ENCODE assay signal across 24 cellular contexts in genomic region chr20:59977086-59977485, GRCh38. TPM values are rescaled to one million over a fixed set of nuclear protein-coding genes. Genes with fewer than 3 reads are reported as not detected.
DNase-seq lines count a peak whose midpoint lies in the region; ATAC-seq and TF ChIP-seq lines count a peak whose summit lies in the region.
"Had no signal": no experiment of that assay in that cellular context is flagged by ENCODE, and none has a peak within 500 bp of the region (broad histone marks: within the 10 kb centered on the region; RNA-seq: fewer than 3 reads in every experiment).

No MANE protein-coding gene starts in this region.

- TF ChIP-seq EP300 in tibial nerve (IDR thresholded peaks at IDR 0.05) = peak in 1 of 2 donors; percentile 7

- intact Hi-C loops in Right ventricle myocardium inferior (cut with DNase I) = no loop called here
- intact Hi-C loops in left ventricle myocardium superior (cut with micrococcal nuclease) = no loop called here

- H3K36me3 ChIP-seq in tibial nerve = no peaks in the 10 kb centered on the region

- peaks cover 5% of the 10 kb centered on the region for H3K27me3 Mint-ChIP-seq in osteocyte (ENCODE audit: unreplicated experiment)
- H3K27me3 Mint-ChIP-seq: CD8-positive, alpha-beta memory T cell had no signal

- ATAC-seq in Right ventricle myocardium inferior = no peak
- ATAC-seq in left ventricle myocardium superior = no peak
- ATAC-seq in HG03460 (IDR thresholded peaks at IDR 0.05; ENCODE audit: unreplicated experiment) = no peak
- ATAC-seq in GM21576 (IDR thresholded peaks at IDR 0.05; ENCODE audit: unreplicated experiment) = no peak
- ATAC-seq: HCT116 had no signal

- H3K9me3 ChIP-seq in tibial nerve = no peaks in the 10 kb centered on the region

- peaks cover 6% of the 10 kb centered on the region for H3K9me3 Mint-ChIP-seq in osteocyte (ENCODE audit: unreplicated experiment)
- H3K9me3 Mint-ChIP-seq: CD8-positive, alpha-beta memory T cell had no signal

- peaks cover 3% of the 10 kb centered on the region for H3K4me1 Mint-ChIP-seq in osteocyte (ENCODE audit: unreplicated experiment)
- H3K4me1 Mint-ChIP-seq: CD8-positive, alpha-beta memory T cell had no signal

- no peak for TF ChIP-seq CTCF in osteocyte (IDR thresholded peaks at IDR 0.05)
- no peak for TF ChIP-seq CTCF in tibial nerve (IDR thresholded peaks at IDR 0.05)

- no peak overlapping the region for H3K4me3 ChIP-seq in tibial nerve
- H3K4me3 ChIP-seq: GM23248, SK-N-MC had no signal

- H3K36me3 Mint-ChIP-seq in osteocyte (ENCODE audit: unreplicated experiment) = no peaks in the 10 kb centered on the region

- no peak overlapping the region for H3K4me3 Mint-ChIP-seq in osteocyte (ENCODE audit: unreplicated experiment)
- H3K4me3 Mint-ChIP-seq: CD8-positive, alpha-beta memory T cell had no signal

- WGBS in tibial nerve, 2 donors = 63 to 70% methylated on average over 9 of the region's 9 CpGs

- H3K4me1 ChIP-seq in tibial nerve = peaks cover 0 to 7% (median 2%) of the 10 kb centered on the region in 4 donors

- no peaks in the 10 kb centered on the region for H3K27me3 ChIP-seq in tibial nerve

- no peak overlapping the region for H3K27ac Mint-ChIP-seq in osteocyte (ENCODE audit: unreplicated experiment)

- peak; percentile 48 for DNase-seq in Right ventricle myocardium inferior (ENCODE audit: missing footprints)
- no peak for DNase-seq in left ventricle myocardium superior
- peak; percentile 37 to 63 for DNase-seq in hippocampal formation (lab: John Stamatoyannopoulos, UW)
- DNase-seq in osteocyte (ENCODE audit: extremely low spot score, unreplicated experiment) = peak; percentile 77
- DNase-seq in tibial nerve (ENCODE audit: low spot score in 2 of 2) = no peak
- DNase-seq in AML-193 (lab: John Stamatoyannopoulos, UW) = no peak
- DNase-seq: ACHN; Calu3; CD8-positive, alpha-beta memory T cell; DMS153; GM23248; Karpas-422; NCI-H1417; NCI-H1694 treated with DMSO at 0.1 percent for 48 hours; NCI-H526 treated with DMSO at 0.1 percent for 48 hours; SHP77 treated with DMSO at 0.1 percent for 48 hours had no signal

- peak overlapping the region in 3 of 4 donors; percentile 44 to 75 (median 64) for H3K27ac ChIP-seq in tibial nerve
- H3K27ac ChIP-seq: 22Rv1, C4-2B, GM23248, SK-N-MC had no signal

- TF ChIP-seq POLR2A in tibial nerve (IDR thresholded peaks at IDR 0.05) = no peak

RNA-seq across cellular contexts. Expression of gene CDH26, which starts 18.9 kb away (rescaled TPM):
- total RNA-seq in Right ventricle myocardium inferior (2.3 TPM), left ventricle myocardium superior (1.6 TPM), osteocyte (0.16 and 0.46 TPM in 2 replicates), tibial nerve (1 to 10 TPM; 1.3 to 4.8 (median 2.6) TPM)
- total RNA-seq: G401, GM23248, RPMI7951 had no signal

RNA-seq across cellular contexts. Expression of gene FAM217B, which starts 36.9 kb away (rescaled TPM):
- 40.5 TPM for total RNA-seq in Right ventricle myocardium inferior
- 37.6 TPM for total RNA-seq in left ventricle myocardium superior
- total RNA-seq in osteocyte = 16.7 and 17.7 TPM in 2 replicates
- total RNA-seq in tibial nerve = 10 to 100 TPM in 3 of 4 donors, 1 to 10 TPM in 1; 9.0 to 34.3 (median 12.3) TPM

RNA-seq across cellular contexts. Expression of gene PPP1R3D, which starts 37.0 kb away (rescaled TPM):
- 13.2 TPM for total RNA-seq in Right ventricle myocardium inferior
- 13.7 TPM for total RNA-seq in left ventricle myocardium superior
- 6.3 and 7.3 TPM in 2 replicates for total RNA-seq in osteocyte
- total RNA-seq in tibial nerve = 1 to 10 TPM; 7.2 to 8.7 (median 8.0) TPM

RNA-seq across cellular contexts. Expression of gene SYCP2, which starts 43.6 kb away (rescaled TPM):
- total RNA-seq in Right ventricle myocardium inferior (1.4 TPM), left ventricle myocardium superior (2.8 TPM), osteocyte (1.7 and 2.1 TPM in 2 replicates), tibial nerve (1 to 10 TPM; 3.1 to 4.2 (median 3.6) TPM)

Comparison
In these comparisons a context has a peak if more than half of its experiments do, and no peak if none do; other contexts are left out.
1. DNase-seq: peak in Right ventricle myocardium inferior (single experiment), hippocampal formation (2 of 2) and osteocyte (single experiment); none in left ventricle myocardium superior (single experiment), tibial nerve (0 of 2) and AML-193 (0 of 2).